In the genomic region with DNA sequence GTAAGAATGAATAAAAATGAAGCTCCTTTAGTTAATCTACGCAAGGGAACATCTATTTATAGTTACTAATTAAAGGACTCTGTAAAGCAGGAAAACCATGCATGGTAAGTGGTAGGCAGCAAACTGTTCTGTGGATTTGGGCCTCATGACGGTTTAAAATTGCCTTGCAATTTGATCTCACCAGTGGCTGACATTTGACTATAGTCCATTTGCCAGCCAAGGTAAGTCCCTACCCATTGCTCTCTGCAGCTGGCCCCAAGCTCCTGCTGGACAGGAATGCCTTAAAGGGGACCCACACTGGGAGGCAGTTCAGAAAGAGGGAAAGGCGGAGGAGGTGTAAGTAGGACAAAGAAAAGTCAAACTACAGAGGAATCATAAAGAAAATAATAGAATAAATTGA, we compare ENCODE assay signal across 18 cellular contexts.
DNase-seq lines count a peak whose midpoint lies in the region; ATAC-seq and TF ChIP-seq lines count a peak whose summit lies in the region.
"Had no signal": no experiment of that assay in that cellular context is flagged by ENCODE, and none has a peak within 500 bp of the region (broad histone marks: within the 10 kb centered on the region; RNA-seq: fewer than 3 reads in every experiment).

No MANE protein-coding gene starts in this region.

- no peak overlapping the region for H3K14ac ChIP-seq in H9 (ENCODE audit: insufficient read depth, low read length)

- H3K36me3 Mint-ChIP-seq in CD8-positive, alpha-beta T cell = peaks cover 69% of the 10 kb centered on the region
- H3K36me3 Mint-ChIP-seq in H9 (ENCODE audit: insufficient read depth in 1 of 3, low read depth in 3 of 3) (peaks cover 1 to 36% (median 28%) of the 10 kb centered on the region in 3 experiments; a peak in 5 of 7 replicates), nephron progenitor cell (ENCODE audit: low read depth) (peaks cover 34% of the 10 kb centered on the region)

- H3K79me1 ChIP-seq in H9 (ENCODE audit: insufficient read depth, low read depth, low read length, poor library complexity, severe bottlenecking) = no peaks in the 10 kb centered on the region

- no peaks in the 10 kb centered on the region for H3K79me2 ChIP-seq in H9 (ENCODE audit: insufficient read depth, low read length)

- DNase-seq in CD8-positive, alpha-beta T cell = no peak
- no peak for DNase-seq in H9
- no peak for DNase-seq in heart left ventricle
- DNase-seq in nephron progenitor cell = no peak
- DNase-seq in kidney glomerular epithelial cell (lab: John Stamatoyannopoulos, UW) = no peak
- DNase-seq in stimulated activated CD8-positive, alpha-beta memory T cell treated with anti-CD3 and anti-CD28 coated beads, Interleukin-4, amount 100 ng/mL, for 48 hours = no peak
- DNase-seq in NCI-H1048 (lab: John Stamatoyannopoulos, UW) = no peak
- DNase-seq: DMS 273 treated with DMSO at 0.1 percent for 48 hours; GM23248; KBM-7; mucosa of descending colon; NCI-H2081; NCI-H510A treated with DMSO at 0.1 percent for 48 hours; ovary; SHP77; stimulated activated CD4-positive, alpha-beta T cell treated with anti-CD3 and anti-CD28 coated beads, Interleukin-4, amount 100 ng/mL, for 4 hours; thyroid gland had no signal

- peak overlapping the region; percentile 67 for H3K27ac Mint-ChIP-seq in CD8-positive, alpha-beta T cell
- H3K27ac Mint-ChIP-seq in H9 (peak overlapping the region; percentile 0 to 62 (median 10); a peak in 4 of 7 replicates), nephron progenitor cell (peak overlapping the region; percentile 21)

- no peak for ATAC-seq in CD8-positive, alpha-beta T cell
- peak; percentile 45 to 81 (median 63) for ATAC-seq in heart left ventricle

- no peak overlapping the region for H3K4me2 ChIP-seq in H9 (ENCODE audit: insufficient read depth, insufficient read length, low read length)

- H3K27me3 Mint-ChIP-seq in CD8-positive, alpha-beta T cell (ENCODE audit: low read depth) = no peaks in the 10 kb centered on the region
- H3K27me3 Mint-ChIP-seq in H9 (ENCODE audit: low read depth) (no peaks in the 10 kb centered on the region), nephron progenitor cell (ENCODE audit: low read depth, poor library complexity) (no peaks in the 10 kb centered on the region)

- no peaks in the 10 kb centered on the region for H4K20me1 ChIP-seq in H9 (ENCODE audit: control insufficient read depth, insufficient read depth, insufficient read length)

- intact Hi-C loops in CD8-positive, alpha-beta T cell (cut with DNase I, micrococcal nuclease) = no loop called here
- intact Hi-C loops in heart left ventricle (cut with DNase I) = no loop called here

- H2AFZ ChIP-seq in H9 (ENCODE audit: low read length) = no peak overlapping the region
- H2AFZ ChIP-seq: GM23248 had no signal

- no peaks in the 10 kb centered on the region for H3K9me3 ChIP-seq in CD8-positive, alpha-beta T cell (ENCODE audit: low read length)
- H3K9me3 ChIP-seq in H9 (ENCODE audit: control insufficient read depth, low read depth, low read length) (no peaks in the 10 kb centered on the region), heart left ventricle (no peaks in the 10 kb centered on the region)
- H3K9me3 ChIP-seq: mucosa of descending colon, ovary, thyroid gland had no signal

- H2BK5ac ChIP-seq in H9 (ENCODE audit: insufficient read length, low read length) = no peak overlapping the region

- peaks cover 46% of the 10 kb centered on the region for H3K4me1 Mint-ChIP-seq in CD8-positive, alpha-beta T cell (ENCODE audit: low read depth)
- H3K4me1 Mint-ChIP-seq in H9 = peaks cover 42 to 46% of the 10 kb centered on the region in 2 experiments
- H3K4me1 Mint-ChIP-seq in nephron progenitor cell = no peaks in the 10 kb centered on the region

- H3K9me3 Mint-ChIP-seq in CD8-positive, alpha-beta T cell = peaks cover 4% of the 10 kb centered on the region
- H3K9me3 Mint-ChIP-seq in H9 (peaks cover 3 to 7% of the 10 kb centered on the region in 2 experiments; a peak in 3 of 5 replicates), nephron progenitor cell (peaks cover 28% of the 10 kb centered on the region)

- H3T11ph ChIP-seq in H9 (ENCODE audit: low read length) = no peak overlapping the region

- H3K36me3 ChIP-seq in CD8-positive, alpha-beta T cell (ENCODE audit: insufficient read depth, low read length) = peaks cover 10% of the 10 kb centered on the region
- peaks cover 0 to 21% (median 12%) of the 10 kb centered on the region in 9 donors for H3K36me3 ChIP-seq in heart left ventricle
- H3K36me3 ChIP-seq: ovary, thyroid gland had no signal

- no peak overlapping the region for H2BK20ac ChIP-seq in H9 (ENCODE audit: low read depth, low read length, poor library complexity, severe bottlenecking)

- no peak overlapping the region for H3K56ac ChIP-seq in H9 (ENCODE audit: insufficient read length, low read depth, low read length)

- H4K8ac ChIP-seq in H9 (replicated peaks; ENCODE audit: insufficient read length, low read depth, low read length) = no peak overlapping the region

- H3K4me3 Mint-ChIP-seq in CD8-positive, alpha-beta T cell = no peak overlapping the region
- H3K4me3 Mint-ChIP-seq in H9 = no peak overlapping the region
- H3K4me3 Mint-ChIP-seq in nephron progenitor cell = no peak overlapping the region

- no peak overlapping the region for H3K4ac ChIP-seq in H9 (ENCODE audit: low read depth, low read length)

- H3K4me3 ChIP-seq in CD8-positive, alpha-beta T cell (ENCODE audit: low read depth, low read length) = no peak overlapping the region
- H3K4me3 ChIP-seq in heart left ventricle = no peak overlapping the region
- H3K4me3 ChIP-seq: GM23248, mucosa of descending colon, ovary, skin epidermis, thyroid gland had no signal

- CTCF ChIA-PET in CD8-positive, alpha-beta T cell (lab: Charles Lee) = no interaction called here

- no peak overlapping the region for H3K23ac ChIP-seq in H9 (ENCODE audit: insufficient read length, low read depth, low read length)

- H3K18ac ChIP-seq in H9 (ENCODE audit: insufficient read length, low read depth, low read length) = no peak overlapping the region

- H2BK15ac ChIP-seq in H9 (ENCODE audit: low read depth, low read length) = no peak overlapping the region

- TF ChIP-seq POLR2A in heart left ventricle (IDR thresholded peaks at IDR 0.05) = no peak

- POLR2A ChIA-PET in CD8-positive, alpha-beta T cell (lab: Charles Lee) = interaction anchor here (1.3 kb wide), 1 partner anchor 13 kb away, joined by 6 read pairs; no protein-coding TSS in a partner anchor

- no peak overlapping the region for H2BK120ac ChIP-seq in H9 (ENCODE audit: low read depth, low read length, poor library complexity, severe bottlenecking)

- no peak for TF ChIP-seq CTCF in CD8-positive, alpha-beta T cell (IDR thresholded peaks at IDR 0.05)
- TF ChIP-seq CTCF in H9 (conservative IDR thresholded peaks at IDR 0.05) (no peak), heart left ventricle (IDR thresholded peaks at IDR 0.05) (no peak), nephron progenitor cell (IDR thresholded peaks at IDR 0.05) (no peak)

- no peak overlapping the region for H4K5ac ChIP-seq in H9 (ENCODE audit: insufficient read length, low read depth, low read length)

- H2BK12ac ChIP-seq in H9 (ENCODE audit: insufficient read length, low read depth, low read length) = no peak overlapping the region

- H2AK5ac ChIP-seq in H9 (ENCODE audit: insufficient read length, low read length) = no peak overlapping the region

- no CpG with 5 or more reads among the region's 3 CpGs for WGBS in H9 (ENCODE audit: extremely low coverage, insufficient read length, low lambda C conversion rate)
- WGBS in heart left ventricle, 4 donors = 48 to 69% (median 63%) methylated on average over 3 of the region's 3 CpGs

- no peak overlapping the region for H3K27ac ChIP-seq in CD8-positive, alpha-beta T cell (ENCODE audit: low read depth, low read length)
- no peak overlapping the region for H3K27ac ChIP-seq in H9 (ENCODE audit: insufficient read length, low read depth, low read length)
- peak overlapping the region in 11 of 12 donors; percentile 19 to 76 (median 63) for H3K27ac ChIP-seq in heart left ventricle
- H3K27ac ChIP-seq: GM23248, ovary, thyroid gland had no signal

- no peak overlapping the region for H4K91ac ChIP-seq in H9 (ENCODE audit: insufficient read length, low read depth, low read length)

- H3K27me3 ChIP-seq in CD8-positive, alpha-beta T cell (ENCODE audit: insufficient read depth, low read length) = no peaks in the 10 kb centered on the region
- H3K27me3 ChIP-seq in H9 (ENCODE audit: insufficient read depth, low read length) = no peaks in the 10 kb centered on the region
- no peaks in the 10 kb centered on the region for H3K27me3 ChIP-seq in heart left ventricle
- H3K27me3 ChIP-seq: ovary, thyroid gland had no signal

- peaks cover 24% of the 10 kb centered on the region for H3K4me1 ChIP-seq in CD8-positive, alpha-beta T cell (ENCODE audit: insufficient read depth, low read length)
- H3K4me1 ChIP-seq in H9 (ENCODE audit: insufficient read depth, low read length) = no peaks in the 10 kb centered on the region
- peaks cover 0 to 57% (median 22%) of the 10 kb centered on the region in 12 donors for H3K4me1 ChIP-seq in heart left ventricle
- H3K4me1 ChIP-seq: thyroid gland had no signal

- no peak overlapping the region for H3K9ac ChIP-seq in H9 (ENCODE audit: extremely low read depth, insufficient read length, low read length)
- H3K9ac ChIP-seq: GM23248 had no signal

- H3K23me2 ChIP-seq in H9 (ENCODE audit: insufficient read length, low read depth, low read length, poor library complexity, severe bottlenecking) = no peaks in the 10 kb centered on the region

Comparison
In these comparisons a context has a peak if more than half of its experiments do, and no peak if none do; other contexts are left out.
1. H3K27ac ChIP-seq: peak in heart left ventricle (11 of 12); none in CD8-positive, alpha-beta T cell (single experiment) and H9 (single experiment).
2. H3K27ac Mint-ChIP-seq: peak in every context shown above with its lines; median percentile 67 in CD8-positive, alpha-beta T cell; 21 in nephron progenitor cell; 10 in H9.